ENCODE assay signal across 9 cellular contexts in genomic region chr3:4776399-4776979, GRCh38.
DNase-seq lines count a peak whose midpoint lies in the region; ATAC-seq and TF ChIP-seq lines count a peak whose summit lies in the region.
"Had no signal": no experiment of that assay in that cellular context is flagged by ENCODE, and none has a peak within 500 bp of the region (broad histone marks: within the 10 kb centered on the region; RNA-seq: fewer than 3 reads in every experiment).

No MANE protein-coding gene starts in this region.

- 87 to 91% methylated on average over 4 of the region's 4 CpGs for WGBS in aorta, 2 donors

- H3K4me1 ChIP-seq in foreskin keratinocyte, result peaks cover 25% of the 10 kb centered on the region
- H3K4me1 ChIP-seq in aorta (ENCODE audit: control insufficient read depth in 1 of 2, insufficient read depth in 2 of 2, low read length in 2 of 2), result peaks cover 0 to 6% of the 10 kb centered on the region in 2 donors

- H3K27me3 ChIP-seq in foreskin keratinocyte (no peaks in the 10 kb centered on the region), aorta (ENCODE audit: control insufficient read depth in 1 of 2, insufficient read depth in 2 of 2, low read length in 1 of 2) (no peaks in the 10 kb centered on the region)

- H3K9me3 ChIP-seq in aorta (ENCODE audit: control insufficient read depth, low read length), result no peaks in the 10 kb centered on the region

- intact Hi-C loops in aorta (cut with DNase I), result no loop called here

- H3K27ac ChIP-seq in foreskin keratinocyte, result peak overlapping the region; percentile 82
- no peak overlapping the region for H3K27ac ChIP-seq in aorta (ENCODE audit: low read depth in 1 of 2, low read length in 2 of 2)

- DNase-seq in foreskin keratinocyte (peak; percentile 37 to 70), NCI-H2029 treated with DMSO at 0.1 percent for 48 hours (lab: John Stamatoyannopoulos, UW) (no peak), NCI-H526 treated with DMSO at 0.1 percent for 48 hours (lab: John Stamatoyannopoulos, UW) (no peak), aorta (no peak)
- DNase-seq in activated effector memory CD4-positive, alpha-beta T cell treated with Interleukin-2 at 50 U/mL for 16 hours, result no peak
- DNase-seq: NCI-H1436 treated with DMSO at 0.1 percent for 48 hours had no signal

- peaks cover 3 to 6% of the 10 kb centered on the region in 2 donors for H3K36me3 ChIP-seq in aorta (ENCODE audit: control insufficient read depth in 1 of 2, insufficient read depth in 2 of 2, low read length in 1 of 2)

- ATAC-seq in GM18508 (IDR thresholded peaks at IDR 0.05; ENCODE audit: insufficient read depth, unreplicated experiment) (peak; percentile 7), GM21423 (IDR thresholded peaks at IDR 0.05; ENCODE audit: unreplicated experiment) (peak; percentile 30), HG03457 (IDR thresholded peaks at IDR 0.05; ENCODE audit: unreplicated experiment) (peak; percentile 23), foreskin keratinocyte (peak; percentile 61), aorta (ENCODE audit: low FRiP score) (no peak)

- no peak overlapping the region for H3K4me3 ChIP-seq in aorta (ENCODE audit: low read length in 2 of 2)

- TF ChIP-seq CTCF in foreskin keratinocyte (conservative IDR thresholded peaks at IDR 0.05), result no peak

Comparison
In these comparisons a context has a peak if more than half of its experiments do, and no peak if none do; other contexts are left out.
1. DNase-seq: peak in foreskin keratinocyte (2 of 2); none in activated effector memory CD4-positive, alpha-beta T cell treated with Interleukin-2 at 50 U/mL for 16 hours (single experiment), NCI-H2029 treated with DMSO at 0.1 percent for 48 hours (single experiment), NCI-H526 treated with DMSO at 0.1 percent for 48 hours (single experiment) and aorta (0 of 2).